22 cellular contexts compared by ENCODE assay signal in the genomic region with DNA sequence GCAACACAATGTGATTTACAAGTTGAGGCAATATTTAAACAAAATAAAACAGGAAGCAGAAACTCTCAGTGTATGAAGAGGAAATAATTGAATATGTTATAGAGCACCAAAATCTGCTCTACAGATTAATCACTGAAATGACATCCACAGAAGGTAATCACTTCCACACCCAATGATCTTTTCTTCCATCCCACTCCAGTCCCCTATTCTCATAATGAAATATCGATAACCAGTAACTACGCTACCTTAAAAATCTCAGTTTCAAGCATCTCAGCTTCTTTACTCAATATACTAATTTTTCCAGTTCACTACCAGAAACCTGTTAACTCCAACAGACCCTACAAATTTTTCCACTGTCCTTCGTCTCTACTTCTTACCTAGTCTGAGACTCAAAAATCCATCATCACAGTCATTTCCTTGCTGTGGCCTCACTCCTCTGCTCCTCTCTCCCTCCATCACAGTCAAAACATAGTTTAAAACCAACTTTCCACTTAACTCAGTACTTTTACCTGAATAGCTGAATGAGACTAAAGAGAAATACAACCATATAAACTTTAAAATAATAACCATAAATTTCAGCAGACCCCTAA.
A peak's percentile ranks its signal among the peaks of the same experiment; 100 is the strongest.
DNase-seq lines count a peak whose midpoint lies in the region; ATAC-seq and TF ChIP-seq lines count a peak whose summit lies in the region.
"Had no signal": no experiment of that assay in that cellular context is flagged by ENCODE, and none has a peak within 500 bp of the region (broad histone marks: within the 10 kb centered on the region; RNA-seq: fewer than 3 reads in every experiment).

No MANE protein-coding gene starts in this region.

- H3K36me3 ChIP-seq in gastroesophageal sphincter (peaks cover 0 to 12% of the 10 kb centered on the region in 2 donors), esophagus muscularis mucosa (peaks cover 0 to 13% (median 5%) of the 10 kb centered on the region in 4 donors)

- CTCF ChIA-PET in activated CD4-positive, alpha-beta T cell treated with anti-CD3 and anti-CD28 coated beads for 36 hours (lab: Charles Lee), result interaction anchor here (0.7 kb wide), 1 partner anchor 23 kb away, joined by 3 read pairs; no protein-coding TSS in a partner anchor

- ATAC-seq in activated CD4-positive, alpha-beta T cell treated with anti-CD3 and anti-CD28 coated beads for 36 hours, result peak; percentile 65
- no peak for ATAC-seq in natural killer cell
- ATAC-seq in natural killer cell treated with Interleukin-12 subunit alpha and Interleukin-12 subunit beta and Interleukin-15 and Interleukin-18, amount 100 ng/mL, for 72 hours, result no peak
- no peak for ATAC-seq in central memory CD8-positive, alpha-beta T cell (replicated peaks; ENCODE audit: extremely low read depth, poor library complexity, severe bottlenecking)
- ATAC-seq in gastroesophageal sphincter, result no peak
- ATAC-seq: GM23338, HCT116, Panc1 had no signal

- DNase-seq in activated CD4-positive, alpha-beta T cell treated with anti-CD3 and anti-CD28 coated beads for 36 hours, result no peak
- no peak for DNase-seq in activated CD4-positive, alpha-beta T cell treated with anti-CD3 and anti-CD28 coated beads for 48 hours
- DNase-seq in natural killer cell, result no peak
- DNase-seq in natural killer cell treated with Interleukin-12 subunit alpha and Interleukin-12 subunit beta and Interleukin-15 and Interleukin-18, amount 100 ng/mL, for 72 hours (ENCODE audit: low spot score), result no peak
- no peak for DNase-seq in central memory CD8-positive, alpha-beta T cell (ENCODE audit: low spot score in 2 of 2)
- no peak for DNase-seq in NCI-H1048 (lab: John Stamatoyannopoulos, UW)
- no peak for DNase-seq in esophagus muscularis mucosa (ENCODE audit: extremely low spot score)
- DNase-seq: AML-193, DMS153, GF-D8, MM.1S, NCI-H1092 treated with DMSO at 0.1 percent for 48 hours, NCI-H146, NCI-H2081, NCI-H446 treated with DMSO at 0.1 percent for 48 hours, NCI-H69 had no signal

- H3K4me3 Mint-ChIP-seq in activated CD4-positive, alpha-beta T cell treated with anti-CD3 and anti-CD28 coated beads for 36 hours, result no peak overlapping the region
- no peak overlapping the region for H3K4me3 Mint-ChIP-seq in natural killer cell
- no peak overlapping the region for H3K4me3 Mint-ChIP-seq in natural killer cell treated with Interleukin-12 subunit alpha and Interleukin-12 subunit beta and Interleukin-15 and Interleukin-18, amount 100 ng/mL, for 72 hours
- no peak overlapping the region for H3K4me3 Mint-ChIP-seq in central memory CD8-positive, alpha-beta T cell
- H3K4me3 Mint-ChIP-seq: GM23338 had no signal

- H3K4me3 ChIP-seq in gastroesophageal sphincter, result no peak overlapping the region
- no peak overlapping the region for H3K4me3 ChIP-seq in esophagus muscularis mucosa
- H3K4me3 ChIP-seq: GM23338 had no signal

- H3K27ac Mint-ChIP-seq in activated CD4-positive, alpha-beta T cell treated with anti-CD3 and anti-CD28 coated beads for 36 hours, result peak overlapping the region; percentile 77
- H3K27ac Mint-ChIP-seq in natural killer cell, result peak overlapping the region; percentile 7 to 17
- H3K27ac Mint-ChIP-seq in natural killer cell treated with Interleukin-12 subunit alpha and Interleukin-12 subunit beta and Interleukin-15 and Interleukin-18, amount 100 ng/mL, for 72 hours, result peak overlapping the region in 1 of 2 donors; percentile 14
- H3K27ac Mint-ChIP-seq in central memory CD8-positive, alpha-beta T cell (ENCODE audit: low read depth), result peak overlapping the region; percentile 44
- H3K27ac Mint-ChIP-seq: GM23338 had no signal

- TF ChIP-seq EP300 in gastroesophageal sphincter (IDR thresholded peaks at IDR 0.05) (no peak), esophagus muscularis mucosa (IDR thresholded peaks at IDR 0.05) (no peak)

- peaks cover 13% of the 10 kb centered on the region for H3K36me3 Mint-ChIP-seq in activated CD4-positive, alpha-beta T cell treated with anti-CD3 and anti-CD28 coated beads for 36 hours (ENCODE audit: low read depth)
- H3K36me3 Mint-ChIP-seq in natural killer cell, result no peaks in the 10 kb centered on the region
- no peaks in the 10 kb centered on the region for H3K36me3 Mint-ChIP-seq in natural killer cell treated with Interleukin-12 subunit alpha and Interleukin-12 subunit beta and Interleukin-15 and Interleukin-18, amount 100 ng/mL, for 72 hours
- peaks cover 7% of the 10 kb centered on the region for H3K36me3 Mint-ChIP-seq in central memory CD8-positive, alpha-beta T cell (ENCODE audit: insufficient read depth)

- H3K27me3 Mint-ChIP-seq in activated CD4-positive, alpha-beta T cell treated with anti-CD3 and anti-CD28 coated beads for 36 hours, result no peaks in the 10 kb centered on the region
- H3K27me3 Mint-ChIP-seq in natural killer cell (ENCODE audit: low read depth in 2 of 2), result no peaks in the 10 kb centered on the region
- H3K27me3 Mint-ChIP-seq in natural killer cell treated with Interleukin-12 subunit alpha and Interleukin-12 subunit beta and Interleukin-15 and Interleukin-18, amount 100 ng/mL, for 72 hours, result no peaks in the 10 kb centered on the region
- no peaks in the 10 kb centered on the region for H3K27me3 Mint-ChIP-seq in central memory CD8-positive, alpha-beta T cell

- H3K27me3 ChIP-seq in gastroesophageal sphincter, result no peaks in the 10 kb centered on the region
- no peaks in the 10 kb centered on the region for H3K27me3 ChIP-seq in esophagus muscularis mucosa

- TF ChIP-seq POLR2A in gastroesophageal sphincter (IDR thresholded peaks at IDR 0.05), result no peak
- TF ChIP-seq POLR2A in esophagus muscularis mucosa (IDR thresholded peaks at IDR 0.05; ENCODE audit: low read depth), result no peak

- H3K27ac ChIP-seq in gastroesophageal sphincter (no peak overlapping the region), esophagus muscularis mucosa (replicated peaks in 1 of 4) (no peak overlapping the region)
- H3K27ac ChIP-seq: 22Rv1, C4-2B had no signal

- intact Hi-C loops in activated CD4-positive, alpha-beta T cell treated with anti-CD3 and anti-CD28 coated beads for 36 hours (cut with DNase I, micrococcal nuclease), result no loop called here
- intact Hi-C loops in natural killer cell (cut with micrococcal nuclease) (no loop called here), esophagus muscularis mucosa (cut with DNase I) (no loop called here)

- no peaks in the 10 kb centered on the region for H3K9me3 Mint-ChIP-seq in activated CD4-positive, alpha-beta T cell treated with anti-CD3 and anti-CD28 coated beads for 36 hours (ENCODE audit: low read depth)
- H3K9me3 Mint-ChIP-seq in natural killer cell, result no peaks in the 10 kb centered on the region
- no peaks in the 10 kb centered on the region for H3K9me3 Mint-ChIP-seq in natural killer cell treated with Interleukin-12 subunit alpha and Interleukin-12 subunit beta and Interleukin-15 and Interleukin-18, amount 100 ng/mL, for 72 hours
- no peaks in the 10 kb centered on the region for H3K9me3 Mint-ChIP-seq in central memory CD8-positive, alpha-beta T cell
- H3K9me3 Mint-ChIP-seq: GM23338 had no signal

- POLR2A ChIA-PET in activated CD4-positive, alpha-beta T cell treated with anti-CD3 and anti-CD28 coated beads for 36 hours (lab: Charles Lee), result no interaction called here

- TF ChIP-seq CTCF in natural killer cell (IDR thresholded peaks at IDR 0.05), result no peak
- TF ChIP-seq CTCF in gastroesophageal sphincter (IDR thresholded peaks at IDR 0.05), result no peak
- no peak for TF ChIP-seq CTCF in esophagus muscularis mucosa (IDR thresholded peaks at IDR 0.05)

- H3K4me1 ChIP-seq in gastroesophageal sphincter, result no peaks in the 10 kb centered on the region
- peaks cover 0 to 3% (median 2%) of the 10 kb centered on the region in 4 donors for H3K4me1 ChIP-seq in esophagus muscularis mucosa

- H3K9me3 ChIP-seq in gastroesophageal sphincter (no peaks in the 10 kb centered on the region), esophagus muscularis mucosa (no peaks in the 10 kb centered on the region)

- WGBS in gastroesophageal sphincter (ENCODE audit: low coverage in 1 of 2), 2 donors, result 94 to 98% methylated on average over 3 of the region's 3 CpGs
- 96% methylated on average over 3 of the region's 3 CpGs for WGBS in esophagus muscularis mucosa

- H3K4me1 Mint-ChIP-seq in activated CD4-positive, alpha-beta T cell treated with anti-CD3 and anti-CD28 coated beads for 36 hours, result peaks cover 44% of the 10 kb centered on the region
- peaks cover 37 to 47% of the 10 kb centered on the region in 2 donors for H3K4me1 Mint-ChIP-seq in natural killer cell
- H3K4me1 Mint-ChIP-seq in natural killer cell treated with Interleukin-12 subunit alpha and Interleukin-12 subunit beta and Interleukin-15 and Interleukin-18, amount 100 ng/mL, for 72 hours (ENCODE audit: low read depth in 2 of 2), result peaks cover 27 to 39% of the 10 kb centered on the region in 2 donors
- H3K4me1 Mint-ChIP-seq in central memory CD8-positive, alpha-beta T cell, result peaks cover 43% of the 10 kb centered on the region
